In the genomic region with DNA sequence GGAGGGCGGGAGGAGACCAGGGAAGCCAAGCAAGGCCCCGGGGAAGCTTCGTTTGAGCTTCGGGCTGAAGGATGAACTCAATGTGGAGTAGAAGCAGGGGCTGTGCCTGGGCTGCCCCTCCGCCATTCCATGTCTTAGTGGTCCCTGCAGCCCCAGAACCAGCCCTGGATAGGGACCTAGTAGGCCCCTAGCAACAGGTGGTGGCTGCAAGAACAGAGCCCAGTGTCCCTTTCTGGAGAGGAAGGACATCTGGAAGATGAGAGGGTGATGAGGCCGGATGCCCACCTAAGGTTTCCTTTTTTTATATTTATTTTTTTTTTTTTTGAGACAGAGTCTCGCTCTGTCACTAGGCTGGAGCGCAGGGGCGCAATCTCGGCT, we compare ENCODE assay signal across 1 cellular context.
TF ChIP-seq lines count a peak whose summit lies in the region.

No MANE protein-coding gene starts in this region.

TF ChIP-seq in IMR-90, 13 proteins besides CTCF, POLR2A, EP300 and RAD21 (continued from another document):
- TF ChIP-seq MAZ (IDR thresholded peaks at IDR 0.05; ENCODE audit: borderline replicate concordance, low read depth, low read length) (no peak), CHD1 (IDR thresholded peaks at IDR 0.05; ENCODE audit: low read depth, low read length) (no peak), FOS (IDR thresholded peaks at IDR 0.05; ENCODE audit: low read depth, low read length) (no peak), MAFK (IDR thresholded peaks at IDR 0.05; ENCODE audit: low read depth, low read length) (no peak)
- TF ChIP-seq, protein P1, sequence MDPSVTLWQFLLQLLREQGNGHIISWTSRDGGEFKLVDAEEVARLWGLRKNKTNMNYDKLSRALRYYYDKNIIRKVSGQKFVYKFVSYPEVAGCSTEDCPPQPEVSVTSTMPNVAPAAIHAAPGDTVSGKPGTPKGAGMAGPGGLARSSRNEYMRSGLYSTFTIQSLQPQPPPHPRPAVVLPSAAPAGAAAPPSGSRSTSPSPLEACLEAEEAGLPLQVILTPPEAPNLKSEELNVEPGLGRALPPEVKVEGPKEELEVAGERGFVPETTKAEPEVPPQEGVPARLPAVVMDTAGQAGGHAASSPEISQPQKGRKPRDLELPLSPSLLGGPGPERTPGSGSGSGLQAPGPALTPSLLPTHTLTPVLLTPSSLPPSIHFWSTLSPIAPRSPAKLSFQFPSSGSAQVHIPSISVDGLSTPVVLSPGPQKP (IDR thresholded peaks at IDR 0.05; ENCODE audit: borderline replicate concordance, low read depth, low read length), result no peak
- TF ChIP-seq, protein P2, sequence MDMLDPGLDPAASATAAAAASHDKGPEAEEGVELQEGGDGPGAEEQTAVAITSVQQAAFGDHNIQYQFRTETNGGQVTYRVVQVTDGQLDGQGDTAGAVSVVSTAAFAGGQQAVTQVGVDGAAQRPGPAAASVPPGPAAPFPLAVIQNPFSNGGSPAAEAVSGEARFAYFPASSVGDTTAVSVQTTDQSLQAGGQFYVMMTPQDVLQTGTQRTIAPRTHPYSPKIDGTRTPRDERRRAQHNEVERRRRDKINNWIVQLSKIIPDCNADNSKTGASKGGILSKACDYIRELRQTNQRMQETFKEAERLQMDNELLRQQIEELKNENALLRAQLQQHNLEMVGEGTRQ (IDR thresholded peaks at IDR 0.05; ENCODE audit: low read depth, low read length), result no peak
